12 cellular contexts compared by ENCODE assay signal in the genomic region with DNA sequence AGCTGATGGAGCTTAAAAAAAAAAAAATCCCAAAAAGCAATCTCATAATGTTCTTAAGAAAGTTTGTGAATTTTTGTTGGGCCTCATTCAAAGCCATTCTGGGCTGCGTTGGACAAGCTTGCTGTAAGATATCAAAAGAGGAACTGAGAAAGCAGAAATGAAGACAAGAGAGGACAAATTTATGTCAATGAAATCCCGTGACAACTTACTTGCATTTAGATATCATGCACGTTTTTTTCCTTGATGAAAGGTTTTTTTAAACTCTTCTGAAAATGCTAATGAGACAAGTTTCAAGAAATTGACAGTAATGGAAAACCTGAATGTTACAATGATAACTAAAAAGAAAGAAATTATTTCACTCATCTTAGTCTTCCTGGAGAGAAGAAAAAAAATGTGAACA.
DNase-seq lines count a peak whose midpoint lies in the region; ATAC-seq, FAIRE-seq and TF ChIP-seq lines count a peak whose summit lies in the region.
"Had no signal": no experiment of that assay in that cellular context is flagged by ENCODE, and none has a peak within 500 bp of the region (broad histone marks: within the 10 kb centered on the region; RNA-seq: fewer than 3 reads in every experiment).

No MANE protein-coding gene starts in this region.

- H4K12ac ChIP-seq in trophoblast cell (ENCODE audit: low read depth, low read length) = no peak overlapping the region

- H4K20me1 ChIP-seq in GM12878 (ENCODE audit: control insufficient read depth, insufficient read depth) = no peaks in the 10 kb centered on the region

- H3K4me1 ChIP-seq in GM12878 (ENCODE audit: control insufficient read depth, insufficient read depth, low read length) (no peaks in the 10 kb centered on the region), trophoblast cell (ENCODE audit: control insufficient read depth in 1 of 2, insufficient read depth in 2 of 2, low read length in 2 of 2) (no peaks in the 10 kb centered on the region)

- no peak for TF ChIP-seq POLR2A in GM12878 (IDR thresholded peaks at IDR 0.05; ENCODE audit: low read depth, low read length)

- H4K8ac ChIP-seq in trophoblast cell (ENCODE audit: low read depth, low read length) = no peak overlapping the region

- H3K9me3 ChIP-seq in GM12878 (replicated peaks; ENCODE audit: control insufficient read depth, insufficient read depth, low read length) (no peaks in the 10 kb centered on the region), trophoblast cell (ENCODE audit: insufficient read depth, low read depth, low read length) (no peaks in the 10 kb centered on the region)

- CTCF ChIA-PET in GM12878 (lab: Yijun Ruan, JAX) = interaction anchor here (0.7 to 1.6 kb wide), 3 partner anchors 10 to 504 kb away, joined by 3 to 4 read pairs (median 3); no protein-coding TSS in a partner anchor

- no peaks in the 10 kb centered on the region for H3K27me3 ChIP-seq in GM12878 (replicated peaks in 1 of 2; ENCODE audit: control insufficient read depth in 2 of 2, insufficient read depth in 2 of 2, low read length in 1 of 2)
- H3K27me3 ChIP-seq in trophoblast cell (ENCODE audit: insufficient read depth, low read length) = no peaks in the 10 kb centered on the region

- RAD21 ChIA-PET in GM12878 (lab: Charles Lee; ENCODE audit: unreplicated experiment) = no interaction called here

- in situ Hi-C loops in GM12878 (cut with MboI) = no loop called here

- H3K36me3 ChIP-seq in GM12878 (ENCODE audit: control insufficient read depth in 2 of 2, insufficient read depth in 2 of 2, low read length in 1 of 2) (no peaks in the 10 kb centered on the region), trophoblast cell (ENCODE audit: control insufficient read depth in 1 of 2, insufficient read depth in 2 of 2, low read length in 2 of 2) (no peaks in the 10 kb centered on the region)

- no peak overlapping the region for H3K4me2 ChIP-seq in GM12878 (ENCODE audit: control insufficient read depth, insufficient read depth)
- no peak overlapping the region for H3K4me2 ChIP-seq in trophoblast cell (ENCODE audit: low read length)

- no peak overlapping the region for H3K4me3 ChIP-seq in GM12878
- no peak overlapping the region for H3K4me3 ChIP-seq in trophoblast cell (ENCODE audit: low read depth, low read length)

- no peak overlapping the region for H3K4ac ChIP-seq in trophoblast cell (ENCODE audit: low read depth, low read length)

- H3K79me1 ChIP-seq in trophoblast cell (ENCODE audit: low read length) = no peaks in the 10 kb centered on the region

- no peak overlapping the region for H3K14ac ChIP-seq in trophoblast cell (ENCODE audit: low read length)

- no peak overlapping the region for H4K91ac ChIP-seq in trophoblast cell (ENCODE audit: low read depth, low read length)

- FAIRE-seq in GM12878 (lab: Jason Lieb, UNC) = no peak

- no peak for TF ChIP-seq RAD21 in GM12878 (IDR thresholded peaks at IDR 0.05; ENCODE audit: insufficient read depth, low read depth, low read length)

- no peak overlapping the region for H2AK5ac ChIP-seq in trophoblast cell (ENCODE audit: low read length)

- no peak overlapping the region for H2BK5ac ChIP-seq in trophoblast cell (ENCODE audit: low read depth, low read length, poor library complexity)

- SMC1A ChIA-PET in GM12878 (lab: Charles Lee; ENCODE audit: uncharacterized antibody, unreplicated experiment) = interaction anchor here (0.8 to 1.3 kb wide), 3 partner anchors 12 to 592 kb away, joined by 3 to 5 read pairs (median 4); no protein-coding TSS in a partner anchor

- intact Hi-C loops in GM12878 (cut with micrococcal nuclease; ENCODE audit: unreplicated experiment) = no loop called here

- no peak overlapping the region for H2BK12ac ChIP-seq in trophoblast cell (ENCODE audit: low read length)

- POLR2A ChIA-PET in GM12878 (lab: Charles Lee) = no interaction called here

- ATAC-seq in GM18907 (IDR thresholded peaks at IDR 0.05; ENCODE audit: unreplicated experiment) (peak; percentile 88), HG02642 (IDR thresholded peaks at IDR 0.05; ENCODE audit: poor library complexity, unreplicated experiment) (peak; percentile 90), HG03571 (IDR thresholded peaks at IDR 0.05; ENCODE audit: unreplicated experiment) (peak; percentile 88), GM12878 (peak; percentile 70)

- H3K9ac ChIP-seq in GM12878 (ENCODE audit: control insufficient read depth, insufficient read depth, low read length) = no peak overlapping the region
- no peak overlapping the region for H3K9ac ChIP-seq in trophoblast cell (ENCODE audit: low read length)

- no peaks in the 10 kb centered on the region for H3K79me2 ChIP-seq in GM12878 (ENCODE audit: control insufficient read depth, insufficient read depth, low read length)
- H3K79me2 ChIP-seq in trophoblast cell (ENCODE audit: control insufficient read depth, insufficient read depth, low read length, poor library complexity) = no peaks in the 10 kb centered on the region

- DNase-seq in GM12878 (ENCODE audit: low read depth, low spot score) (peak; percentile 2), hippocampal formation (lab: John Stamatoyannopoulos, UW) (no peak), trophoblast cell (no peak), glomerular visceral epithelial cell (ENCODE audit: extremely low spot score) (no peak), nucleus accumbens (lab: John Stamatoyannopoulos, UW) (no peak)
- DNase-seq: activated T-cell treated with anti-CD3 and anti-CD28 coated beads for 4 hours; aorta; CD4-positive, alpha-beta T cell; NCI-H1930 had no signal

- TF ChIP-seq EP300 in GM12878 (IDR thresholded peaks at IDR 0.05; ENCODE audit: borderline replicate concordance in 1 of 2, control insufficient read depth in 1 of 2, low read depth in 2 of 2, low read length in 2 of 2) = peak; percentile 10 to 63; a peak in 1 of 4 replicates

- WGBS in GM12878 (ENCODE audit: insufficient coverage, insufficient replicate concordance, low lambda C conversion rate, missing lambda C conversion rate) = 2% methylated on average over 3 of the region's 3 CpGs
- no CpG with 5 or more reads among the region's 3 CpGs for WGBS in trophoblast cell (ENCODE audit: extremely low coverage, insufficient coverage, insufficient read length)

- H3K18ac ChIP-seq in trophoblast cell (ENCODE audit: low read length) = no peak overlapping the region

- TF ChIP-seq CTCF in GM12878 (IDR thresholded peaks at IDR 0.05 in 2 of 3, conservative IDR thresholded peaks at IDR 0.05 in 1 of 3; ENCODE audit: control insufficient read depth in 2 of 3, extremely low read depth in 1 of 3, insufficient read depth in 1 of 3, low read depth in 3 of 3, low read length in 3 of 3) = no peak

- H2AFZ ChIP-seq in GM12878 (ENCODE audit: control insufficient read depth, low read depth, low read length) (no peak overlapping the region), trophoblast cell (ENCODE audit: insufficient read depth, low read length, poor library complexity) (no peak overlapping the region)

- no peak overlapping the region for H2BK120ac ChIP-seq in trophoblast cell (ENCODE audit: insufficient read depth, low read length, poor library complexity)

- no TSS peak for BruUV-seq in GM12878 (replicated peaks; lab: Mats Ljungman, UMichigan)

- H3K27ac ChIP-seq in GM12878 (ENCODE audit: control insufficient read depth, insufficient read depth) (no peak overlapping the region), trophoblast cell (ENCODE audit: low read depth, low read length) (no peak overlapping the region)

- no peak overlapping the region for H3K23ac ChIP-seq in trophoblast cell (ENCODE audit: low read length)

TF ChIP-seq in GM12878, 131 proteins besides CTCF, POLR2A, EP300 and RAD21:
- TF ChIP-seq DPF2 (IDR thresholded peaks at IDR 0.05) (peak; percentile 53; the same call in 1 of the 2 replicates), JUNB (IDR thresholded peaks at IDR 0.05) (peak; percentile 11; the same call in 1 of the 2 replicates), RBBP5 (conservative IDR thresholded peaks at IDR 0.05) (no peak), BHLHE40 (IDR thresholded peaks at IDR 0.05; ENCODE audit: borderline replicate concordance in 1 of 2, low read depth in 2 of 2, low read length in 1 of 2) (peak; percentile 89 to 90), ZNF384 (IDR thresholded peaks at IDR 0.05; ENCODE audit: borderline replicate concordance, low read depth, low read length) (peak; percentile 37; the same call in 1 of the 2 replicates), IRF4 (IDR thresholded peaks at IDR 0.05; ENCODE audit: low read depth, low read length) (peak; percentile 84), BCL11A (IDR thresholded peaks at IDR 0.05; ENCODE audit: low read depth, low read length) (peak; percentile 45; the same call in 1 of the 2 replicates), SPI1 (IDR thresholded peaks at IDR 0.05; ENCODE audit: borderline replicate concordance, insufficient read depth, low read depth, low read length) (peak; percentile 93), IKZF1 (conservative IDR thresholded peaks at IDR 0.05) (0 out of 2 replicates have a peak, but pooled peaks have one; percentile 14)
- TF ChIP-seq, protein P1, sequence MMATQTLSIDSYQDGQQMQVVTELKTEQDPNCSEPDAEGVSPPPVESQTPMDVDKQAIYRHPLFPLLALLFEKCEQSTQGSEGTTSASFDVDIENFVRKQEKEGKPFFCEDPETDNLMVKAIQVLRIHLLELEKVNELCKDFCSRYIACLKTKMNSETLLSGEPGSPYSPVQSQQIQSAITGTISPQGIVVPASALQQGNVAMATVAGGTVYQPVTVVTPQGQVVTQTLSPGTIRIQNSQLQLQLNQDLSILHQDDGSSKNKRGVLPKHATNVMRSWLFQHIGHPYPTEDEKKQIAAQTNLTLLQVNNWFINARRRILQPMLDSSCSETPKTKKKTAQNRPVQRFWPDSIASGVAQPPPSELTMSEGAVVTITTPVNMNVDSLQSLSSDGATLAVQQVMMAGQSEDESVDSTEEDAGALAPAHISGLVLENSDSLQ (IDR thresholded peaks at IDR 0.05) = no peak
